In genomic region chrX:130079824-130080406, GRCh38 we compare ENCODE assay signal across 8 cellular contexts. TPM values are rescaled to one million over a fixed set of nuclear protein-coding genes. Genes with fewer than 3 reads are reported as not detected.
DNase-seq lines count a peak whose midpoint lies in the region; ATAC-seq and TF ChIP-seq lines count a peak whose summit lies in the region.

No MANE protein-coding gene starts in this region.

- H3K4me3 ChIP-seq in transverse colon: no peak overlapping the region

- H3K27ac Mint-ChIP-seq in CD4-positive, alpha-beta T cell: peak overlapping the region; percentile 75
- H3K27ac Mint-ChIP-seq in activated CD4-positive, alpha-beta memory T cell treated with anti-CD3 and anti-CD28 coated beads, Interleukin-2, amount 10 ng/mL, durations not matched to agents 7 days and 5 days: peak overlapping the region; percentile 30

- POLR2A ChIA-PET in CD4-positive, alpha-beta T cell (lab: Charles Lee): interaction anchor here (0.9 to 1.1 kb wide), 4 partner anchors 12 to 86 kb away, joined by 3 to 4 read pairs (median 4); partner anchors contain the start of gene AIFM1
- POLR2A ChIA-PET in activated CD4-positive, alpha-beta memory T cell treated with anti-CD3 and anti-CD28 coated beads, Interleukin-2, amount 10 ng/mL, durations not matched to agents 7 days and 5 days (lab: Charles Lee): interaction anchor here (0.8 to 4.2 kb wide), 5 partner anchors 9 to 112 kb away, joined by 3 to 55 read pairs (median 5); partner anchors contain the start of gene ELF4

- H3K27ac ChIP-seq in CD4-positive, alpha-beta T cell (ENCODE audit: low read depth, low read length): no peak overlapping the region
- no peak overlapping the region for H3K27ac ChIP-seq in transverse colon

- no peak for TF ChIP-seq EP300 in transverse colon (IDR thresholded peaks at IDR 0.05; ENCODE audit: low read depth)

- WGBS in transverse colon (ENCODE audit: low coverage in 1 of 2), 2 donors: 28 to 44% methylated on average over 2 to 9 of the region's 9 CpGs

- no peaks in the 10 kb centered on the region for H3K9me3 Mint-ChIP-seq in CD4-positive, alpha-beta T cell
- H3K9me3 Mint-ChIP-seq in activated CD4-positive, alpha-beta memory T cell treated with anti-CD3 and anti-CD28 coated beads, Interleukin-2, amount 10 ng/mL, durations not matched to agents 7 days and 5 days: no peaks in the 10 kb centered on the region

- no peaks in the 10 kb centered on the region for H3K27me3 Mint-ChIP-seq in CD4-positive, alpha-beta T cell
- no peaks in the 10 kb centered on the region for H3K27me3 Mint-ChIP-seq in activated CD4-positive, alpha-beta memory T cell treated with anti-CD3 and anti-CD28 coated beads, Interleukin-2, amount 10 ng/mL, durations not matched to agents 7 days and 5 days

- peaks cover under 1 to 16% (median 5%) of the 10 kb centered on the region in 4 donors for H3K4me1 ChIP-seq in transverse colon

- H3K27me3 ChIP-seq in CD4-positive, alpha-beta T cell (ENCODE audit: control insufficient read depth, insufficient read depth, low read length): no peaks in the 10 kb centered on the region
- no peaks in the 10 kb centered on the region for H3K27me3 ChIP-seq in transverse colon

- peaks cover 17% of the 10 kb centered on the region for H3K36me3 Mint-ChIP-seq in CD4-positive, alpha-beta T cell (ENCODE audit: low read depth)
- peaks cover 35% of the 10 kb centered on the region for H3K36me3 Mint-ChIP-seq in activated CD4-positive, alpha-beta memory T cell treated with anti-CD3 and anti-CD28 coated beads, Interleukin-2, amount 10 ng/mL, durations not matched to agents 7 days and 5 days (ENCODE audit: low read depth)

- peak; percentile 66 for TF ChIP-seq CTCF in CD4-positive, alpha-beta T cell (IDR thresholded peaks at IDR 0.05)
- peak; percentile 59 to 71 (median 63) for TF ChIP-seq CTCF in transverse colon (IDR thresholded peaks at IDR 0.05)

- peak overlapping the region; percentile 34 for H3K4me3 Mint-ChIP-seq in CD4-positive, alpha-beta T cell
- H3K4me3 Mint-ChIP-seq in activated CD4-positive, alpha-beta memory T cell treated with anti-CD3 and anti-CD28 coated beads, Interleukin-2, amount 10 ng/mL, durations not matched to agents 7 days and 5 days: no peak overlapping the region

- no peak for ATAC-seq in CD4-positive, alpha-beta T cell (ENCODE audit: poor library complexity)
- no peak for ATAC-seq in HG03460 (IDR thresholded peaks at IDR 0.05; ENCODE audit: unreplicated experiment)

- DNase-seq in CD4-positive, alpha-beta T cell: peak; percentile 21 to 55 (median 40)
- DNase-seq in HCEC 1CT: peak; percentile 61
- peak; percentile 64 for DNase-seq in NCI-H69 (lab: John Stamatoyannopoulos, UW)
- peak; percentile 64 for DNase-seq in activated CD4-positive, alpha-beta memory T cell treated with anti-CD3 and anti-CD28 coated beads, Interleukin-2, amount 10 ng/mL, durations not matched to agents 7 days and 5 days
- DNase-seq in epidermal melanocyte (ENCODE audit: insufficient read length, low spot score): peak; percentile 91
- DNase-seq in myocyte (ENCODE audit: low read depth): peak; percentile 78
- peak; percentile 67 for DNase-seq in transverse colon

- CTCF ChIA-PET in CD4-positive, alpha-beta T cell (lab: Charles Lee): interaction anchor here (0.6 to 5.6 kb wide), 18 partner anchors 9 to 837 kb away, joined by 3 to 76 read pairs (median 4); no protein-coding TSS in a partner anchor
- CTCF ChIA-PET in activated CD4-positive, alpha-beta memory T cell treated with anti-CD3 and anti-CD28 coated beads, Interleukin-2, amount 10 ng/mL, durations not matched to agents 7 days and 5 days (lab: Charles Lee): interaction anchor here (0.6 to 4.5 kb wide), 27 partner anchors 9 to 323 kb away, joined by 3 to 103 read pairs (median 5); partner anchors contain the start of genes AIFM1 and RAB33A

- H3K4me1 Mint-ChIP-seq in CD4-positive, alpha-beta T cell (ENCODE audit: low read depth): peaks cover 42% of the 10 kb centered on the region
- peaks cover 46% of the 10 kb centered on the region for H3K4me1 Mint-ChIP-seq in activated CD4-positive, alpha-beta memory T cell treated with anti-CD3 and anti-CD28 coated beads, Interleukin-2, amount 10 ng/mL, durations not matched to agents 7 days and 5 days

- H3K36me3 ChIP-seq in transverse colon: no peaks in the 10 kb centered on the region

- in situ Hi-C loops in transverse colon (cut with MboI; ENCODE audit: low pct_ligation_motif_present in 1 of 4, low pct_unique_long_range_greater_than_20kb in 1 of 4, low sequenced_read_pairs in 3 of 4): loop anchor here in 2 of 4 donors (10.0 to 25.0 kb wide), 2 partner anchors 107 to 115 kb away; no protein-coding TSS in a partner anchor

- H3K9me3 ChIP-seq in CD4-positive, alpha-beta T cell (ENCODE audit: control insufficient read depth, low read length): no peaks in the 10 kb centered on the region
- H3K9me3 ChIP-seq in transverse colon: no peaks in the 10 kb centered on the region

- intact Hi-C loops in CD4-positive, alpha-beta T cell (cut with DNase I, micrococcal nuclease): loop anchor here (1.0 to 5.0 kb wide), 3 partner anchors 41 to 837 kb away; no protein-coding TSS in a partner anchor
- intact Hi-C loops in transverse colon (cut with DNase I; ENCODE audit: low total_unique reads): loop anchor here (5.0 kb wide), 1 partner anchor 112 kb away; no protein-coding TSS in a partner anchor

- TF ChIP-seq POLR2A in transverse colon (IDR thresholded peaks at IDR 0.05): no peak

RNA-seq across cellular contexts. Expression of gene ELF4, which starts 30.4 kb away (rescaled TPM):
- 10 to 100 TPM; 17.3 to 17.4 TPM for total RNA-seq in CD4-positive, alpha-beta T cell
- total RNA-seq in activated CD4-positive, alpha-beta memory T cell treated with anti-CD3 and anti-CD28 coated beads, Interleukin-2, amount 10 ng/mL, durations not matched to agents 7 days and 5 days: 10 to 100 TPM; 48.0 to 48.7 TPM
- 7.6 and 9.2 TPM in 2 replicates for total RNA-seq in myocyte
- 8.7 TPM for polyA plus RNA-seq in myocyte (2012)
- 10 to 100 TPM; 20.1 to 56.1 (median 44.2) TPM for total RNA-seq in transverse colon

Comparison
In these comparisons a context has a peak if more than half of its experiments do, and no peak if none do; other contexts are left out.
1. DNase-seq: peak in every context shown above with its lines; median percentile 91 in epidermal melanocyte; 78 in myocyte; 67 in transverse colon; 64 in NCI-H69; 64 in activated CD4-positive, alpha-beta memory T cell treated with anti-CD3 and anti-CD28 coated beads, Interleukin-2, amount 10 ng/mL, durations not matched to agents 7 days and 5 days; 61 in HCEC 1CT; 40 in CD4-positive, alpha-beta T cell.